21 cellular contexts compared by ENCODE assay signal in the genomic region with DNA sequence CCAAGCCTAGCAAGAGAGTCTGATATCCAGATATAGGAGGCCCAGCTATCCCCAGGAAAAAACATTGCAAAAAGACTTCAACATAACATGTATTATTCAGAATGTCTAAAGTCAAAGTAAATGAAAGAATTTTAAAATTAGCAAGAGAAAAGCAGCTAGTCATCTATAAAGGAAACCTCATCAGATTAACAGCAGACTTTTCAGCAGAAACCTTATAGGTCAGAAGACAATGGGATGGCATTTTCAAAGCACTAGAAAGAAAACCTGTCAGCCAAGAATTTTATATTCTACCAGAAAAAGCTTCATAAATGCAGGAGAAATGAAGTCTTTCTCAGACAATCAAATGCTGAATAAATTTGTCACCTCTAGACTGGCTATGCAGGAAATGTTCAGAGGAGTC. TPM values are rescaled to one million over a fixed set of nuclear protein-coding genes. Genes with fewer than 3 reads are reported as not detected.
DNase-seq lines count a peak whose midpoint lies in the region; ATAC-seq, FAIRE-seq and TF ChIP-seq lines count a peak whose summit lies in the region.
"Had no signal": no experiment of that assay in that cellular context is flagged by ENCODE, and none has a peak within 500 bp of the region (broad histone marks: within the 10 kb centered on the region; RNA-seq: fewer than 3 reads in every experiment).

No MANE protein-coding gene starts in this region.

- H4K20me1 ChIP-seq in GM23248 (ENCODE audit: insufficient read depth): no peaks in the 10 kb centered on the region
- H4K20me1 ChIP-seq in GM12878 (ENCODE audit: control insufficient read depth, insufficient read depth): no peaks in the 10 kb centered on the region

- no peak for TF ChIP-seq RAD21 in GM12878 (IDR thresholded peaks at IDR 0.05; ENCODE audit: insufficient read depth, low read depth, low read length)

- in situ Hi-C loops in GM23248 (cut with MboI) (no loop called here), GM12878 (cut with MboI) (no loop called here)

- no TSS peak for BruUV-seq in GM12878 (replicated peaks; lab: Mats Ljungman, UMichigan)

- H3K9me2 ChIP-seq in GM23248 (ENCODE audit: insufficient read depth): no peaks in the 10 kb centered on the region

- H3F3A ChIP-seq in GM23248 (ENCODE audit: insufficient read depth): no peaks in the 10 kb centered on the region

- TF ChIP-seq POLR2A in GM12878 (IDR thresholded peaks at IDR 0.05; ENCODE audit: low read depth, low read length): no peak

- no peaks in the 10 kb centered on the region for H3K36me3 ChIP-seq in GM23248 (ENCODE audit: low read depth)
- no peaks in the 10 kb centered on the region for H3K36me3 ChIP-seq in GM12878 (ENCODE audit: control insufficient read depth in 2 of 2, insufficient read depth in 2 of 2, low read length in 1 of 2)
- H3K36me3 ChIP-seq: HAP-1 had no signal

- TF ChIP-seq EP300 in GM12878 (IDR thresholded peaks at IDR 0.05; ENCODE audit: borderline replicate concordance in 1 of 2, control insufficient read depth in 1 of 2, low read depth in 2 of 2, low read length in 2 of 2): no peak

- no peak overlapping the region for H3K4me2 ChIP-seq in GM23248 (ENCODE audit: unreplicated experiment)
- no peak overlapping the region for H3K4me2 ChIP-seq in GM12878 (ENCODE audit: control insufficient read depth, insufficient read depth)

- DNase-seq in COR-L47 (lab: John Stamatoyannopoulos, UW): peak; percentile 5
- peak; percentile 1 for DNase-seq in GM23248
- no peak for DNase-seq in GM12878 (ENCODE audit: low read depth, low spot score)
- DNase-seq: C1 segment of cervical spinal cord; Caco-2; CD4-positive, alpha-beta memory T cell; DMS153; DMS79 treated with DMSO at 0.1 percent for 48 hours; GF-D8; GOT3; HFFc6 had no signal

- no peaks in the 10 kb centered on the region for H3K4me1 ChIP-seq in GM23248 (ENCODE audit: insufficient read depth)
- no peaks in the 10 kb centered on the region for H3K4me1 ChIP-seq in GM12878 (ENCODE audit: control insufficient read depth, insufficient read depth, low read length)
- H3K4me1 ChIP-seq: Caco-2, HAP-1 had no signal

- H3K27me3 ChIP-seq in GM23248 (replicated peaks; ENCODE audit: insufficient read depth) (no peaks in the 10 kb centered on the region), GM12878 (replicated peaks in 1 of 2; ENCODE audit: control insufficient read depth in 2 of 2, insufficient read depth in 2 of 2, low read length in 1 of 2) (no peaks in the 10 kb centered on the region)

- no peak overlapping the region for H3K9ac ChIP-seq in GM23248
- H3K9ac ChIP-seq in GM12878 (ENCODE audit: control insufficient read depth, insufficient read depth, low read length): no peak overlapping the region

- no peaks in the 10 kb centered on the region for H3K79me2 ChIP-seq in GM23248 (ENCODE audit: insufficient read depth)
- no peaks in the 10 kb centered on the region for H3K79me2 ChIP-seq in GM12878 (ENCODE audit: control insufficient read depth, insufficient read depth, low read length)

- CTCF ChIA-PET in GM12878 (lab: Yijun Ruan, JAX): no interaction called here

- intact Hi-C loops in GM12878 (cut with micrococcal nuclease; ENCODE audit: unreplicated experiment): no loop called here

- RAD21 ChIA-PET in GM12878 (lab: Charles Lee; ENCODE audit: unreplicated experiment): no interaction called here

- H2AFZ ChIP-seq in GM23248: no peak overlapping the region
- no peak overlapping the region for H2AFZ ChIP-seq in GM12878 (ENCODE audit: control insufficient read depth, low read depth, low read length)

- no peak for TF ChIP-seq CTCF in GM12878 (IDR thresholded peaks at IDR 0.05 in 2 of 3, conservative IDR thresholded peaks at IDR 0.05 in 1 of 3; ENCODE audit: control insufficient read depth in 2 of 3, extremely low read depth in 1 of 3, insufficient read depth in 1 of 3, low read depth in 3 of 3, low read length in 3 of 3)

- no peak overlapping the region for H3K27ac ChIP-seq in GM23248
- no peak overlapping the region for H3K27ac ChIP-seq in GM12878 (ENCODE audit: control insufficient read depth, insufficient read depth)

- POLR2A ChIA-PET in GM12878 (lab: Charles Lee): no interaction called here

- SMC1A ChIA-PET in GM12878 (lab: Charles Lee; ENCODE audit: uncharacterized antibody, unreplicated experiment): no interaction called here

- H3K9me3 ChIP-seq in GM23248 (ENCODE audit: low read depth) (no peaks in the 10 kb centered on the region), GM12878 (replicated peaks; ENCODE audit: control insufficient read depth, insufficient read depth, low read length) (no peaks in the 10 kb centered on the region)
- H3K9me3 ChIP-seq: HAP-1 had no signal

- FAIRE-seq in GM12878 (lab: Jason Lieb, UNC): no peak
- FAIRE-seq: GM12892, H54 had no signal

- H3K4me3 ChIP-seq in GM23248: no peak overlapping the region
- no peak overlapping the region for H3K4me3 ChIP-seq in GM12878
- H3K4me3 ChIP-seq: HAP-1 had no signal

- no peak for ATAC-seq in GM12878
- ATAC-seq in GM21619 (IDR thresholded peaks at IDR 0.05; ENCODE audit: unreplicated experiment): no peak
- ATAC-seq in GM19351 (IDR thresholded peaks at IDR 0.05; ENCODE audit: unreplicated experiment): no peak

RNA-seq across cellular contexts. Expression of a gene that starts 9.9 kb away (rescaled TPM):
- not detected in 2 replicates for total RNA-seq in GM23248 (2014; rRNA removed; shearing (Covaris generic))
- not detected in 2 replicates for polyA plus RNA-seq in GM23248 (2016; fragmentation: Nextera tagmentation; extraction: Ambion mirVana)
- not detected in 2 replicates for total RNA-seq in GM12878 (2013; cell fraction: nucleolus; rRNA removed)
- not detected in 2 replicates for total RNA-seq in GM12878 (2014; rRNA removed)
- total RNA-seq in GM12878 (2014; rRNA removed; fragmentation: Illumina TruSeq; extraction: Trizol): not detected in 2 replicates
- not detected in 2 replicates for total RNA-seq in GM12878 (2021)
- polyA plus RNA-seq in GM12878 (2011; ENCODE audit: low read depth): not detected
- 0.07 TPM in 1 of 2 replicates, not detected in the other for polyA plus RNA-seq in GM12878 (2011; rRNA removed)
- not detected in 2 replicates for polyA plus RNA-seq in GM12878 (2011; cell fraction: cytosol; rRNA removed)
- polyA plus RNA-seq in GM12878 (2011; cell fraction: nucleus; rRNA removed): not detected in 2 replicates
- not detected in 2 replicates for polyA plus RNA-seq in GM12878 (2012)
- not detected in 2 replicates for polyA plus RNA-seq in GM12878 (2014; fragmentation: Illumina TruSeq; extraction: Trizol)
- not detected for polyA plus RNA-seq in GM12878 (2014; fragmentation: Nextera tagmentation; extraction: Ambion mirVana)
- not detected in 2 replicates for polyA plus RNA-seq in GM12878 (2014; rRNA removed)
- polyA plus RNA-seq in GM12878 (2016; fragmentation: Nextera tagmentation; extraction: Ambion mirVana): not detected
- polyA minus RNA-seq in GM12878 (2011; rRNA and poly(A)+ RNA removed): not detected in 2 replicates
- not detected in 2 replicates for polyA minus RNA-seq in GM12878 (2011; cell fraction: cytosol; rRNA and poly(A)+ RNA removed)
- polyA minus RNA-seq in GM12878 (2011; cell fraction: nucleus; rRNA and poly(A)+ RNA removed): not detected in 2 replicates
- total RNA-seq: A172; A673; Caco-2; CD4-positive, alpha-beta memory T cell; Daoy; G401; HFFc6 had no signal
- polyA plus RNA-seq: BJ; CD4-positive, alpha-beta memory T cell had no signal

RNA-seq across cellular contexts. Expression of a gene that starts 23.3 kb away (rescaled TPM):
- total RNA-seq in GM23248 (2014; rRNA removed; shearing (Covaris generic)): not detected in 2 replicates
- polyA plus RNA-seq in GM23248 (2016; fragmentation: Nextera tagmentation; extraction: Ambion mirVana) (not detected in 2 replicates), GM12878 (2011; rRNA removed) (not detected in 2 replicates), GM12878 (2014; fragmentation: Illumina TruSeq; extraction: Trizol) (not detected in 2 replicates), GM12878 (2014; fragmentation: Nextera tagmentation; extraction: Ambion mirVana) (not detected), GM12878 (2014; rRNA removed) (not detected in 2 replicates), GM12878 (2016; fragmentation: Nextera tagmentation; extraction: Ambion mirVana) (not detected)
- not detected in 2 replicates for total RNA-seq in GM12878 (2013; cell fraction: nucleolus; rRNA removed)
- total RNA-seq in GM12878 (2014; rRNA removed) (not detected in 2 replicates), GM12878 (2014; rRNA removed; fragmentation: Illumina TruSeq; extraction: Trizol) (not detected in 2 replicates), GM12878 (2021) (not detected in 2 replicates)
- not detected for polyA plus RNA-seq in GM12878 (2011; ENCODE audit: low read depth)
- not detected in 2 replicates for polyA plus RNA-seq in GM12878 (2011; cell fraction: cytosol; rRNA removed)
- not detected in 2 replicates for polyA plus RNA-seq in GM12878 (2011; cell fraction: nucleus; rRNA removed)
- not detected in 2 replicates for polyA plus RNA-seq in GM12878 (2012)
- polyA minus RNA-seq in GM12878 (2011; rRNA and poly(A)+ RNA removed): not detected in 2 replicates
- not detected in 2 replicates for polyA minus RNA-seq in GM12878 (2011; cell fraction: cytosol; rRNA and poly(A)+ RNA removed)
- polyA minus RNA-seq in GM12878 (2011; cell fraction: nucleus; rRNA and poly(A)+ RNA removed): not detected in 2 replicates
- total RNA-seq: A172; A673; Caco-2; CD4-positive, alpha-beta memory T cell; Daoy; G401; HFFc6 had no signal
- polyA plus RNA-seq: BJ; CD4-positive, alpha-beta memory T cell had no signal

RNA-seq across cellular contexts. Expression of a gene that starts 27.4 kb away (rescaled TPM):
- total RNA-seq in GM23248 (2014; rRNA removed; shearing (Covaris generic)): not detected in 2 replicates
- polyA plus RNA-seq in GM23248 (2016; fragmentation: Nextera tagmentation; extraction: Ambion mirVana) (not detected in 2 replicates), GM12878 (2011; rRNA removed) (not detected in 2 replicates), GM12878 (2014; fragmentation: Illumina TruSeq; extraction: Trizol) (not detected in 2 replicates), GM12878 (2014; fragmentation: Nextera tagmentation; extraction: Ambion mirVana) (not detected), GM12878 (2014; rRNA removed) (not detected in 2 replicates), GM12878 (2016; fragmentation: Nextera tagmentation; extraction: Ambion mirVana) (not detected)
- not detected in 2 replicates for total RNA-seq in GM12878 (2013; cell fraction: nucleolus; rRNA removed)
- total RNA-seq in GM12878 (2014; rRNA removed) (not detected in 2 replicates), GM12878 (2014; rRNA removed; fragmentation: Illumina TruSeq; extraction: Trizol) (not detected in 2 replicates), GM12878 (2021) (not detected in 2 replicates)
- polyA plus RNA-seq in GM12878 (2011; ENCODE audit: low read depth): not detected
- not detected in 2 replicates for polyA plus RNA-seq in GM12878 (2011; cell fraction: cytosol; rRNA removed)
- not detected in 2 replicates for polyA plus RNA-seq in GM12878 (2011; cell fraction: nucleus; rRNA removed)
- not detected in 2 replicates for polyA plus RNA-seq in GM12878 (2012)
- polyA minus RNA-seq in GM12878 (2011; rRNA and poly(A)+ RNA removed): 0.29 TPM in 1 of 2 replicates, not detected in the other
- polyA minus RNA-seq in GM12878 (2011; cell fraction: cytosol; rRNA and poly(A)+ RNA removed): not detected in 2 replicates
- polyA minus RNA-seq in GM12878 (2011; cell fraction: nucleus; rRNA and poly(A)+ RNA removed): not detected in 2 replicates
- total RNA-seq: A172; A673; Caco-2; CD4-positive, alpha-beta memory T cell; Daoy; G401; HFFc6 had no signal
- polyA plus RNA-seq: BJ; CD4-positive, alpha-beta memory T cell had no signal

RNA-seq across cellular contexts. Expression of a gene that starts 38.9 kb away (rescaled TPM):
- not detected in 2 replicates for total RNA-seq in GM23248 (2014; rRNA removed; shearing (Covaris generic))
- not detected in 2 replicates for polyA plus RNA-seq in GM23248 (2016; fragmentation: Nextera tagmentation; extraction: Ambion mirVana)
- total RNA-seq in GM12878 (2013; cell fraction: nucleolus; rRNA removed): not detected in 2 replicates
- total RNA-seq in GM12878 (2014; rRNA removed): not detected in 2 replicates
- total RNA-seq in GM12878 (2014; rRNA removed; fragmentation: Illumina TruSeq; extraction: Trizol): not detected in 2 replicates
- not detected in 2 replicates for total RNA-seq in GM12878 (2021)
- not detected for polyA plus RNA-seq in GM12878 (2011; ENCODE audit: low read depth)
- polyA plus RNA-seq in GM12878 (2011; rRNA removed): not detected in 2 replicates
- polyA plus RNA-seq in GM12878 (2011; cell fraction: cytosol; rRNA removed): not detected in 2 replicates
- polyA plus RNA-seq in GM12878 (2011; cell fraction: nucleus; rRNA removed): not detected in 2 replicates
- not detected in 2 replicates for polyA plus RNA-seq in GM12878 (2012)
- not detected in 2 replicates for polyA plus RNA-seq in GM12878 (2014; fragmentation: Illumina TruSeq; extraction: Trizol)
- polyA plus RNA-seq in GM12878 (2014; fragmentation: Nextera tagmentation; extraction: Ambion mirVana): not detected
- not detected in 2 replicates for polyA plus RNA-seq in GM12878 (2014; rRNA removed)
- not detected for polyA plus RNA-seq in GM12878 (2016; fragmentation: Nextera tagmentation; extraction: Ambion mirVana)
- polyA minus RNA-seq in GM12878 (2011; rRNA and poly(A)+ RNA removed): not detected in 2 replicates
- not detected in 2 replicates for polyA minus RNA-seq in GM12878 (2011; cell fraction: cytosol; rRNA and poly(A)+ RNA removed)
- not detected in 2 replicates for polyA minus RNA-seq in GM12878 (2011; cell fraction: nucleus; rRNA and poly(A)+ RNA removed)
- total RNA-seq: A172; A673; Caco-2; CD4-positive, alpha-beta memory T cell; Daoy; G401; HFFc6 had no signal
- polyA plus RNA-seq: BJ; CD4-positive, alpha-beta memory T cell had no signal

RNA-seq across cellular contexts. Expression of a gene that starts 57.3 kb away (rescaled TPM):
- not detected in 2 replicates for total RNA-seq in GM23248 (2014; rRNA removed; shearing (Covaris generic))
- polyA plus RNA-seq in GM23248 (2016; fragmentation: Nextera tagmentation; extraction: Ambion mirVana) (not detected in 2 replicates), GM12878 (2011; rRNA removed) (not detected in 2 replicates), GM12878 (2014; fragmentation: Illumina TruSeq; extraction: Trizol) (not detected in 2 replicates), GM12878 (2014; fragmentation: Nextera tagmentation; extraction: Ambion mirVana) (not detected), GM12878 (2014; rRNA removed) (not detected in 2 replicates), GM12878 (2016; fragmentation: Nextera tagmentation; extraction: Ambion mirVana) (not detected)
- total RNA-seq in GM12878 (2013; cell fraction: nucleolus; rRNA removed): not detected in 2 replicates
- total RNA-seq in GM12878 (2014; rRNA removed) (not detected in 2 replicates), GM12878 (2014; rRNA removed; fragmentation: Illumina TruSeq; extraction: Trizol) (not detected in 2 replicates), GM12878 (2021) (not detected in 2 replicates)
- polyA plus RNA-seq in GM12878 (2011; ENCODE audit: low read depth): not detected
- polyA plus RNA-seq in GM12878 (2011; cell fraction: cytosol; rRNA removed): not detected in 2 replicates
- not detected in 2 replicates for polyA plus RNA-seq in GM12878 (2011; cell fraction: nucleus; rRNA removed)
- polyA plus RNA-seq in GM12878 (2012): not detected in 2 replicates
- not detected in 2 replicates for polyA minus RNA-seq in GM12878 (2011; rRNA and poly(A)+ RNA removed)
- not detected in 2 replicates for polyA minus RNA-seq in GM12878 (2011; cell fraction: cytosol; rRNA and poly(A)+ RNA removed)
- not detected in 2 replicates for polyA minus RNA-seq in GM12878 (2011; cell fraction: nucleus; rRNA and poly(A)+ RNA removed)
- total RNA-seq: A172; A673; Caco-2; CD4-positive, alpha-beta memory T cell; Daoy; G401; HFFc6 had no signal
- polyA plus RNA-seq: BJ; CD4-positive, alpha-beta memory T cell had no signal
